In genomic region chr11:67648140-67648795, GRCh38 we compare ENCODE assay signal across 9 cellular contexts. TPM values are rescaled to one million over a fixed set of nuclear protein-coding genes. Genes with fewer than 3 reads are reported as not detected.
DNase-seq lines count a peak whose midpoint lies in the region; ATAC-seq lines count a peak whose summit lies in the region.
"Had no signal": no experiment of that assay in that cellular context is flagged by ENCODE, and none has a peak within 500 bp of the region (broad histone marks: within the 10 kb centered on the region; RNA-seq: fewer than 3 reads in every experiment).

No MANE protein-coding gene starts in this region.

- ATAC-seq in activated CD4-positive, CD25-positive, alpha-beta regulatory T cell treated with anti-CD3 and anti-CD28 coated beads, Interleukin-2, amount 50 U/mL, for 24 hours = peak; percentile 75 to 86
- peak; percentile 51 for ATAC-seq in HG03442 (IDR thresholded peaks at IDR 0.05; ENCODE audit: unreplicated experiment)
- ATAC-seq in T-helper 17 cell = peak; percentile 86
- ATAC-seq in GM21381 (IDR thresholded peaks at IDR 0.05; ENCODE audit: unreplicated experiment) = no peak

- no peaks in the 10 kb centered on the region for H3K36me3 Mint-ChIP-seq in T-helper 17 cell (ENCODE audit: low read depth)

- H3K4me1 Mint-ChIP-seq in T-helper 17 cell = peaks cover 13% of the 10 kb centered on the region

- H3K4me3 Mint-ChIP-seq in T-helper 17 cell = no peak overlapping the region

- H3K27me3 Mint-ChIP-seq in T-helper 17 cell = no peaks in the 10 kb centered on the region

- H3K27ac Mint-ChIP-seq in T-helper 17 cell = no peak overlapping the region

- no peaks in the 10 kb centered on the region for H3K9me3 ChIP-seq in T-helper 17 cell (ENCODE audit: control insufficient read depth, low read length, poor library complexity, severe bottlenecking)
- H3K9me3 ChIP-seq: right lobe of liver had no signal

- DNase-seq in activated CD4-positive, CD25-positive, alpha-beta regulatory T cell treated with anti-CD3 and anti-CD28 coated beads, Interleukin-2, amount 50 U/mL, for 72 hours = no peak
- DNase-seq in T-helper 17 cell (peak in 1 of 3 donors; percentile 34), NCI-H128 (lab: John Stamatoyannopoulos, UW; ENCODE audit: unreplicated experiment) (no peak)
- peak; percentile 30 for DNase-seq in effector CD8-positive, alpha-beta T cell (lab: John Stamatoyannopoulos, UW)
- peak; percentile 16 to 37 for DNase-seq in stimulated activated CD8-positive, alpha-beta memory T cell treated with anti-CD3 and anti-CD28 coated beads, Interleukin-7, amount 100 ng/mL, for 4 hours (ENCODE audit: low read depth in 2 of 2)

RNA-seq across cellular contexts. Expression of gene ACY3, which starts 2.3 kb away (rescaled TPM):
- under 1 TPM in 1 of 2 donors, not detected in 1; 0.37 TPM for total RNA-seq in T-helper 17 cell

RNA-seq across cellular contexts. Expression of gene TBX10, which starts 8.7 kb away (rescaled TPM):
- total RNA-seq in T-helper 17 cell = not detected

RNA-seq across cellular contexts. Expression of gene NUDT8, which starts 18.5 kb away (rescaled TPM):
- total RNA-seq in T-helper 17 cell = 1 to 10 TPM; 1.5 to 3.4 TPM

RNA-seq across cellular contexts. Expression of gene ALDH3B2, which starts 26.2 kb away (rescaled TPM):
- not detected for total RNA-seq in T-helper 17 cell
- total RNA-seq: right lobe of liver had no signal

RNA-seq across cellular contexts. Expression of gene NDUFV1, which starts 41.5 kb away (rescaled TPM):
- total RNA-seq in T-helper 17 cell = 100 to 1,000 TPM; 206 to 239 TPM

Comparison
In these comparisons a context has a peak if more than half of its experiments do, and no peak if none do; other contexts are left out.
1. DNase-seq: peak in effector CD8-positive, alpha-beta T cell (single experiment) and stimulated activated CD8-positive, alpha-beta memory T cell treated with anti-CD3 and anti-CD28 coated beads, Interleukin-7, amount 100 ng/mL, for 4 hours (2 of 2); none in activated CD4-positive, CD25-positive, alpha-beta regulatory T cell treated with anti-CD3 and anti-CD28 coated beads, Interleukin-2, amount 50 U/mL, for 72 hours (single experiment) and NCI-H128 (single experiment).